28 cellular contexts compared by ENCODE assay signal in genomic region chr10:18577823-18578685, GRCh38.
"Had no signal": no experiment of that assay in that cellular context is flagged by ENCODE, and none has a peak within 500 bp of the region (broad histone marks: within the 10 kb centered on the region; RNA-seq: fewer than 3 reads in every experiment).

No MANE protein-coding gene starts in this region.

- H3K27ac ChIP-seq: PC-9, RWPE1, SJCRH30, SK-N-MC had no signal

- H3K27ac Mint-ChIP-seq: T-cell had no signal

- H3K9me3 ChIP-seq: SJCRH30 had no signal

- ATAC-seq: Panc1, Right ventricle myocardium inferior, SK-N-SH treated with all-trans-retinoic acid at 6 μM for 48 hours, T-cell had no signal

- H2AFZ ChIP-seq: PC-9 had no signal

- H3K27me3 Mint-ChIP-seq: T-cell had no signal

- H3K27me3 ChIP-seq: SJCRH30 had no signal

- FAIRE-seq: RCC 7860 had no signal

- H3K4me2 ChIP-seq: PC-9 had no signal

- H3K36me3 ChIP-seq: SJCRH30 had no signal

- DNase-seq: NCI-H1048, NCI-H1105, NCI-H1417 treated with DMSO at 0.1 percent for 48 hours, NCI-H1436 treated with DMSO at 0.1 percent for 48 hours, NCI-H1694 treated with DMSO at 0.1 percent for 48 hours, NCI-H187 treated with DMSO at 0.1 percent for 48 hours, NCI-H2029, NCI-H2081, NCI-H2171 treated with DMSO at 0.1 percent for 48 hours, NCI-H2227 treated with DMSO at 0.1 percent for 48 hours, NCI-H345, NCI-H446, NCI-H524, NCI-H526, NCI-H69, NCI-H748 treated with DMSO at 0.1 percent for 48 hours, NCI-H82, PC-9, SHP77, SIG-M5, SJCRH30, T-cell had no signal

- H3K4me3 ChIP-seq: PC-9, SJCRH30, SK-N-MC had no signal

- H3K4me3 Mint-ChIP-seq: T-cell had no signal
